ENCODE assay signal across 8 cellular contexts in genomic region chr5:43066231-43066798, GRCh38. TPM values are rescaled to one million over a fixed set of nuclear protein-coding genes. Genes with fewer than 3 reads are reported as not detected.
DNase-seq lines count a peak whose midpoint lies in the region; ATAC-seq and TF ChIP-seq lines count a peak whose summit lies in the region.

No MANE protein-coding gene starts in this region.

- H3K36me3 ChIP-seq in OCI-LY3 (replicated peaks; ENCODE audit: low read depth, low read length): peaks cover 1% of the 10 kb centered on the region

- POLR2A ChIA-PET in naive thymus-derived CD8-positive, alpha-beta T cell (lab: Charles Lee): interaction anchor here (0.5 to 7.2 kb wide), 25 partner anchors 15 to 1162 kb away, joined by 3 to 619 read pairs (median 17); partner anchors contain the start of genes ANXA2R, HMGCS1, RIMOC1 and TMEM267

- H3K4me1 ChIP-seq in OCI-LY3 (ENCODE audit: low read length): peaks cover 26% of the 10 kb centered on the region

- peak; percentile 80 for DNase-seq in Ammon's horn (ENCODE audit: low spot score)
- peak; percentile 55 to 58 for DNase-seq in activated T-helper 1 cell treated with anti-CD3 and anti-CD28 coated beads, Interleukin-2, amount 50 U/mL, for 16 hours (ENCODE audit: low read depth in 1 of 2, low spot score in 1 of 2)
- DNase-seq in fibroblast of mammary gland (ENCODE audit: low read depth): peak; percentile 59
- DNase-seq in naive thymus-derived CD8-positive, alpha-beta T cell: peak in 9 of 10 donors; percentile 67 to 90 (median 75)
- DNase-seq in stimulated activated naive B cell treated with anti-CD40 and anti-IgM and Interleukin-4, amounts not matched to agents 10 μg/mL and 1 μg/mL and 100 μg/mL, for 72 hours: peak; percentile 70

- H3K4me3 ChIP-seq in OCI-LY3 (ENCODE audit: low read length): peak overlapping the region; percentile 97
- peak overlapping the region; percentile 95 for H3K4me3 ChIP-seq in fibroblast of mammary gland (ENCODE audit: control insufficient read depth, low read depth, low read length)

- H3K27me3 ChIP-seq in OCI-LY3 (ENCODE audit: low read depth, low read length): no peaks in the 10 kb centered on the region

- TF ChIP-seq CTCF in OCI-LY3 (IDR thresholded peaks at IDR 0.05; ENCODE audit: low read depth, low read length) (no peak), fibroblast of mammary gland (conservative IDR thresholded peaks at IDR 0.05; ENCODE audit: control insufficient read depth, insufficient read depth, low read depth, low read length) (no peak)

- H3K36me3 Mint-ChIP-seq in naive thymus-derived CD8-positive, alpha-beta T cell: peaks cover 0 to 27% (median 6%) of the 10 kb centered on the region in 3 donors
- H3K36me3 Mint-ChIP-seq in stimulated activated naive B cell treated with anti-CD40 and anti-IgM and Interleukin-4, amounts not matched to agents 10 μg/mL and 1 μg/mL and 100 μg/mL, for 72 hours: peaks cover 18 to 32% of the 10 kb centered on the region in 2 donors

- H3K9me3 ChIP-seq in OCI-LY3 (ENCODE audit: insufficient read depth, low read length): no peaks in the 10 kb centered on the region

- peaks cover 25% of the 10 kb centered on the region for H3K79me2 ChIP-seq in OCI-LY3 (ENCODE audit: low read length)

- H4K20me1 ChIP-seq in OCI-LY3 (ENCODE audit: insufficient read depth, low read length): no peaks in the 10 kb centered on the region

- peak overlapping the region; percentile 89 for H2AFZ ChIP-seq in OCI-LY3 (ENCODE audit: low read depth, low read length)

- peak; percentile 39 for ATAC-seq in GM19324 (IDR thresholded peaks at IDR 0.05; ENCODE audit: low FRiP score, unreplicated experiment)
- ATAC-seq in HG03565 (IDR thresholded peaks at IDR 0.05; ENCODE audit: unreplicated experiment): peak; percentile 19
- peak; percentile 38 to 49 for ATAC-seq in naive thymus-derived CD8-positive, alpha-beta T cell
- ATAC-seq in stimulated activated naive B cell treated with anti-CD40 and anti-IgM and Interleukin-4, amounts not matched to agents 10 μg/mL and 1 μg/mL and 100 μg/mL, for 72 hours (replicated peaks): peak; percentile 48 to 60

- H3K4me1 Mint-ChIP-seq in naive thymus-derived CD8-positive, alpha-beta T cell: peaks cover 24 to 64% (median 54%) of the 10 kb centered on the region in 4 donors
- peaks cover 29 to 34% of the 10 kb centered on the region in 2 donors for H3K4me1 Mint-ChIP-seq in stimulated activated naive B cell treated with anti-CD40 and anti-IgM and Interleukin-4, amounts not matched to agents 10 μg/mL and 1 μg/mL and 100 μg/mL, for 72 hours

- H3K4me2 ChIP-seq in OCI-LY3 (ENCODE audit: low read length): peak overlapping the region; percentile 93

- peak overlapping the region; percentile 92 for H3K9ac ChIP-seq in OCI-LY3 (ENCODE audit: low read length)

- peaks cover 0 to 4% (median 0%) of the 10 kb centered on the region in 9 donors for H3K9me3 Mint-ChIP-seq in naive thymus-derived CD8-positive, alpha-beta T cell
- no peaks in the 10 kb centered on the region for H3K9me3 Mint-ChIP-seq in stimulated activated naive B cell treated with anti-CD40 and anti-IgM and Interleukin-4, amounts not matched to agents 10 μg/mL and 1 μg/mL and 100 μg/mL, for 72 hours

- peak overlapping the region; percentile 94 to 99 (median 98) for H3K4me3 Mint-ChIP-seq in naive thymus-derived CD8-positive, alpha-beta T cell
- peak overlapping the region; percentile 93 to 100 for H3K4me3 Mint-ChIP-seq in stimulated activated naive B cell treated with anti-CD40 and anti-IgM and Interleukin-4, amounts not matched to agents 10 μg/mL and 1 μg/mL and 100 μg/mL, for 72 hours

- H3K27me3 Mint-ChIP-seq in naive thymus-derived CD8-positive, alpha-beta T cell: no peaks in the 10 kb centered on the region
- no peaks in the 10 kb centered on the region for H3K27me3 Mint-ChIP-seq in stimulated activated naive B cell treated with anti-CD40 and anti-IgM and Interleukin-4, amounts not matched to agents 10 μg/mL and 1 μg/mL and 100 μg/mL, for 72 hours

- H3K27ac Mint-ChIP-seq in naive thymus-derived CD8-positive, alpha-beta T cell: peak overlapping the region; percentile 95 to 100 (median 100)
- H3K27ac Mint-ChIP-seq in stimulated activated naive B cell treated with anti-CD40 and anti-IgM and Interleukin-4, amounts not matched to agents 10 μg/mL and 1 μg/mL and 100 μg/mL, for 72 hours: peak overlapping the region; percentile 100

- peak overlapping the region; percentile 87 for H3K27ac ChIP-seq in OCI-LY3 (ENCODE audit: low read length)

RNA-seq across cellular contexts. Expression of gene ANXA2R, which starts 26.2 kb away (rescaled TPM):
- total RNA-seq in naive thymus-derived CD8-positive, alpha-beta T cell: 10 to 100 TPM; 65.9 to 72.7 TPM
- polyA plus RNA-seq in naive thymus-derived CD8-positive, alpha-beta T cell: 10 to 100 TPM; 51.5 to 69.8 (median 54.8) TPM

RNA-seq across cellular contexts. Expression of gene ZNF131, which starts 54.4 kb away (rescaled TPM):
- total RNA-seq in naive thymus-derived CD8-positive, alpha-beta T cell: 10 to 100 TPM; 88.1 to 90.4 TPM
- polyA plus RNA-seq in naive thymus-derived CD8-positive, alpha-beta T cell: 10 to 100 TPM; 51.8 to 57.1 (median 55.5) TPM

Comparison
In these comparisons a context has a peak if more than half of its experiments do, and no peak if none do; other contexts are left out.
1. Peak in every context shown above with its lines: DNase-seq, ATAC-seq, H3K4me3 ChIP-seq and H3K27ac ChIP-seq.